In the genomic region with DNA sequence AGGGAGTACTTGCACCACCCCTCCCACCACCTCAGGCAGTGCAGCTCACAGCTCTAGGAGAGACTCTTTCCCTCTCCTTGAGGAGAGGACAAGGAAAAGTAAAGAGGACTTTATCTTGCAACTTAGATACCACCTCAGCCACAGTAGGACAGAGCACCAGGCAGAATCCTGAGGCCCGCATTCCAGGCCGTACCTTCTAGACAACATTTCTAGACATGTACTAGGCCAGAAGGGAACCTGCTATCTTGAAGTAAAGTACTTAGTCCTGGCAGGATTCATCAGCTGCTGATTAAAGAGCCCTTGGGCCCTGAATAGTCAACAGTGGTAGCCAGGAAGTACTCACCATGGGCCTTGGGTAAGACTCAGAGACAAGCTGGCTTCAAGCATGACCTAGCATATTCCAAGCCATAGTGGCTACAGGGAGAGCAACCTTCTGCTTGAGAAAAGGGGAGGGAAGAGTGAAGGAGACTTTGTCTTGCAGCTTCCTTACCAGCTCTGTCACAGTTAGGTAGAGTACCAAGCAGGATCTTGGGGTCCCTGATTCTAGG, we compare ENCODE assay signal across 15 cellular contexts.
"Had no signal": no experiment of that assay in that cellular context is flagged by ENCODE, and none has a peak within 500 bp of the region (broad histone marks: within the 10 kb centered on the region; RNA-seq: fewer than 3 reads in every experiment).

No MANE protein-coding gene starts in this region.

- H3K36me3 ChIP-seq: colonic mucosa, heart left ventricle, sigmoid colon, stomach, thoracic aorta, transverse colon had no signal

- DNase-seq: colonic mucosa; dermis blood vessel endothelial cell; heart left ventricle; hippocampal formation; kidney glomerular epithelial cell; midbrain; sigmoid colon; stimulated activated CD4-positive, alpha-beta T cell treated with anti-CD3 and anti-CD28 coated beads, Interleukin-2, amount 100 ng/mL, for 24 hours; stimulated activated CD4-positive, alpha-beta T cell treated with anti-CD3 and anti-CD28 coated beads, Interleukin-4, amount 100 ng/mL, for 4 hours; stimulated activated naive CD4-positive, alpha-beta T cell; stomach; transverse colon had no signal

- H3K27ac ChIP-seq: colonic mucosa, heart left ventricle, parathyroid adenoma, sigmoid colon, skin epidermis, stomach, thoracic aorta, transverse colon had no signal

- H2AFZ ChIP-seq: parathyroid adenoma had no signal

- H3K27me3 ChIP-seq: colonic mucosa, heart left ventricle, sigmoid colon, stomach, transverse colon had no signal

- H3K9me3 ChIP-seq: colonic mucosa, heart left ventricle, sigmoid colon, stomach, thoracic aorta, transverse colon had no signal

- H3K9ac ChIP-seq: parathyroid adenoma had no signal

- H3K4me1 ChIP-seq: colonic mucosa, heart left ventricle, parathyroid adenoma, sigmoid colon, stomach, transverse colon had no signal

- ATAC-seq: heart left ventricle had no signal

- H3K4me3 ChIP-seq: colonic mucosa, heart left ventricle, sigmoid colon, skin epidermis, stomach, thoracic aorta, transverse colon had no signal
